ENCODE assay signal across 21 cellular contexts in genomic region chr7:132243463-132243862, GRCh38.
DNase-seq lines count a peak whose midpoint lies in the region; ATAC-seq, FAIRE-seq and TF ChIP-seq lines count a peak whose summit lies in the region.
"Had no signal": no experiment of that assay in that cellular context is flagged by ENCODE, and none has a peak within 500 bp of the region (broad histone marks: within the 10 kb centered on the region; RNA-seq: fewer than 3 reads in every experiment).

No MANE protein-coding gene starts in this region.

- H3K9me3 ChIP-seq in astrocyte (ENCODE audit: insufficient read depth, low read depth, low read length) (peaks cover 5% of the 10 kb centered on the region), ovary (no peaks in the 10 kb centered on the region), adrenal gland (replicated peaks in 1 of 3) (no peaks in the 10 kb centered on the region)

- no peak overlapping the region for H3K4me3 Mint-ChIP-seq in astrocyte (ENCODE audit: unreplicated experiment)
- H3K4me3 Mint-ChIP-seq: B cell, H9 had no signal

- no peak for TF ChIP-seq POLR2A in ovary (IDR thresholded peaks at IDR 0.05)
- TF ChIP-seq POLR2A in adrenal gland (IDR thresholded peaks at IDR 0.05), result no peak

- no peak overlapping the region for H3K4me2 ChIP-seq in astrocyte (ENCODE audit: low read length)
- H3K4me2 ChIP-seq: KMS-11 had no signal

- FAIRE-seq in astrocyte (lab: Jason Lieb, UNC), result no peak
- FAIRE-seq: HTR-8/SVneo had no signal

- H3K27me3 ChIP-seq in astrocyte (ENCODE audit: insufficient read depth, low read length), result no peaks in the 10 kb centered on the region
- no peaks in the 10 kb centered on the region for H3K27me3 ChIP-seq in ovary
- no peaks in the 10 kb centered on the region for H3K27me3 ChIP-seq in adrenal gland

- peaks cover 7% of the 10 kb centered on the region for H3K27me3 Mint-ChIP-seq in astrocyte (ENCODE audit: low read depth, unreplicated experiment)

- POLR2A ChIA-PET in AG04449 (lab: Yijun Ruan, JAX) (no interaction called here), HEK293T (lab: Yijun Ruan, JAX) (no interaction called here)

- intact Hi-C loops in ovary (cut with DNase I) (no loop called here), adrenal gland (cut with DNase I) (no loop called here), cardiac septum (cut with DNase I) (no loop called here)

- TF ChIP-seq EP300 in ovary (IDR thresholded peaks at IDR 0.05), result no peak

- no peaks in the 10 kb centered on the region for H3K4me1 ChIP-seq in astrocyte (ENCODE audit: insufficient read depth, low read length)
- H3K4me1 ChIP-seq in ovary (ENCODE audit: insufficient read depth), result no peaks in the 10 kb centered on the region
- H3K4me1 ChIP-seq in adrenal gland (replicated peaks in 1 of 2), result no peaks in the 10 kb centered on the region

- H3K27ac Mint-ChIP-seq in astrocyte (ENCODE audit: unreplicated experiment), result peak overlapping the region; percentile 86
- H3K27ac Mint-ChIP-seq: B cell, H9 had no signal

- peaks cover 3% of the 10 kb centered on the region for H3K36me3 Mint-ChIP-seq in astrocyte (ENCODE audit: low read depth, unreplicated experiment)

- H3K36me3 ChIP-seq in astrocyte (ENCODE audit: insufficient read depth, low read length) (no peaks in the 10 kb centered on the region), ovary (no peaks in the 10 kb centered on the region), adrenal gland (replicated peaks in 1 of 2) (no peaks in the 10 kb centered on the region)

- H3K4me1 Mint-ChIP-seq in astrocyte (ENCODE audit: low read depth, unreplicated experiment), result peaks cover 11% of the 10 kb centered on the region
- H3K4me1 Mint-ChIP-seq: B cell had no signal

- no peak overlapping the region for H2AFZ ChIP-seq in astrocyte (ENCODE audit: low read depth, low read length)

- DNase-seq in AG04449 (ENCODE audit: low read depth, low spot score) (peak; percentile 4), HEK293T (ENCODE audit: extremely low spot score) (no peak), astrocyte (ENCODE audit: low read depth) (peak; percentile 67), fibroblast of the aortic adventitia (ENCODE audit: low read depth) (peak; percentile 39), ovary (no peak), adrenal gland (no peak), cardiac septum (ENCODE audit: low spot score) (no peak)
- DNase-seq: 8988T, H9, MV-4-11, NCI-H1694 treated with DMSO at 0.1 percent for 48 hours, NCI-H2081 treated with DMSO at 0.1 percent for 48 hours, NCI-H446 treated with DMSO at 0.1 percent for 48 hours, NCI-H526 treated with DMSO at 0.1 percent for 48 hours, PC-3, RPMI8226, SHP77 had no signal

- H3K79me2 ChIP-seq in astrocyte (ENCODE audit: insufficient read depth, low read length), result no peaks in the 10 kb centered on the region

- H3K9me3 Mint-ChIP-seq in astrocyte (ENCODE audit: unreplicated experiment), result peaks cover 8% of the 10 kb centered on the region

- no peaks in the 10 kb centered on the region for H4K20me1 ChIP-seq in astrocyte (ENCODE audit: insufficient read depth, low read length)

- H3K27ac ChIP-seq in astrocyte (ENCODE audit: low read depth, low read length) (no peak overlapping the region), ovary (no peak overlapping the region), adrenal gland (no peak overlapping the region)
- H3K27ac ChIP-seq: KMS-11 had no signal

- TF ChIP-seq CTCF in AG04449 (IDR thresholded peaks at IDR 0.05; ENCODE audit: insufficient read depth, low read length, missing control alignments), result no peak
- TF ChIP-seq CTCF in astrocyte (IDR thresholded peaks at IDR 0.05; ENCODE audit: insufficient read depth, low read depth, low read length), result no peak
- no peak for TF ChIP-seq CTCF in fibroblast of the aortic adventitia (IDR thresholded peaks at IDR 0.05; ENCODE audit: insufficient read depth, low read length)
- no peak for TF ChIP-seq CTCF in ovary (IDR thresholded peaks at IDR 0.05)
- TF ChIP-seq CTCF in adrenal gland (IDR thresholded peaks at IDR 0.05), result no peak

- WGBS in ovary, 3 donors, result 90 to 96% (median 95%) methylated on average over 3 of the region's 3 CpGs
- WGBS in adrenal gland, 4 donors, result 78 to 94% (median 90%) methylated on average over 3 of the region's 3 CpGs

- CTCF ChIA-PET in AG04449 (lab: Yijun Ruan, JAX) (interaction anchor here (2.7 to 3.4 kb wide), 2 partner anchors 298 to 384 kb away, joined by 9 to 11 read pairs; no protein-coding TSS in a partner anchor), HEK293T (lab: Yijun Ruan, JAX) (interaction anchor here (1.2 to 2.0 kb wide), 2 partner anchors 8 to 129 kb away, joined by 3 to 7 read pairs; no protein-coding TSS in a partner anchor)

- no peak for ATAC-seq in GM21526 (IDR thresholded peaks at IDR 0.05; ENCODE audit: low FRiP score, unreplicated experiment)
- ATAC-seq: PC-3 had no signal

- no peak overlapping the region for H3K4me3 ChIP-seq in AG04449 (ENCODE audit: low read depth, low read length)
- H3K4me3 ChIP-seq in astrocyte (ENCODE audit: insufficient read depth, low read depth, low read length), result no peak overlapping the region
- H3K4me3 ChIP-seq in fibroblast of the aortic adventitia (ENCODE audit: low read depth, low read length), result no peak overlapping the region
- H3K4me3 ChIP-seq in ovary, result no peak overlapping the region
- no peak overlapping the region for H3K4me3 ChIP-seq in adrenal gland

- H3K9ac ChIP-seq in astrocyte (ENCODE audit: low read length), result no peak overlapping the region
- H3K9ac ChIP-seq: KMS-11 had no signal

TF ChIP-seq in HEK293T, 16 proteins besides CTCF, POLR2A, EP300 and RAD21:
- TF ChIP-seq FOXM1 (IDR thresholded peaks at IDR 0.05; ENCODE audit: borderline replicate concordance), result no peak
- no peak for TF ChIP-seq ARNT (IDR thresholded peaks at IDR 0.05)
- TF ChIP-seq NFRKB (IDR thresholded peaks at IDR 0.05), result no peak
- peak; percentile 75 for TF ChIP-seq PKNOX1 (IDR thresholded peaks at IDR 0.05)
- TF ChIP-seq BHLHE40 (IDR thresholded peaks at IDR 0.05; ENCODE audit: borderline replicate concordance), result no peak
TF ChIP-seq in HEK293T: peak in this region for 1.

Comparison
In these comparisons a context has a peak if more than half of its experiments do, and no peak if none do; other contexts are left out.
1. DNase-seq: peak in AG04449 (single experiment), astrocyte (single experiment) and fibroblast of the aortic adventitia (single experiment); none in HEK293T (single experiment), ovary (0 of 5), adrenal gland (0 of 7) and cardiac septum (single experiment).